10 cellular contexts compared by ENCODE assay signal in genomic region chr7:74033372-74034311, GRCh38. TPM values are rescaled to one million over a fixed set of nuclear protein-coding genes. Genes with fewer than 3 reads are reported as not detected.
DNase-seq lines count a peak whose midpoint lies in the region; ATAC-seq and TF ChIP-seq lines count a peak whose summit lies in the region.
"Had no signal": no experiment of that assay in that cellular context is flagged by ENCODE, and none has a peak within 500 bp of the region (broad histone marks: within the 10 kb centered on the region; RNA-seq: fewer than 3 reads in every experiment).

No MANE protein-coding gene starts in this region.

- ATAC-seq in gastroesophageal sphincter (peak; percentile 55), HG02981 (IDR thresholded peaks at IDR 0.05; ENCODE audit: unreplicated experiment) (no peak), HG02840 (IDR thresholded peaks at IDR 0.05; ENCODE audit: low FRiP score, unreplicated experiment) (no peak)
- no peak for ATAC-seq in stimulated activated memory B cell treated with anti-CD40 and anti-IgM and Interleukin-4, amounts not matched to agents 10 μg/mL and 1 μg/mL and 100 μg/mL, for 72 hours

- H3K9me3 ChIP-seq in adrenal gland (replicated peaks in 1 of 3) (no peaks in the 10 kb centered on the region), gastroesophageal sphincter (no peaks in the 10 kb centered on the region)

- H3K4me1 ChIP-seq in adrenal gland (replicated peaks in 1 of 2) (peaks cover 0 to 23% of the 10 kb centered on the region in 2 donors), gastroesophageal sphincter (peaks cover 0 to 99% (median 31%) of the 10 kb centered on the region in 3 donors)

- H3K4me3 Mint-ChIP-seq in nephron (peak overlapping the region in 1 of 3 experiments; percentile 48), type B pancreatic cell (peak overlapping the region; percentile 44)
- no peak overlapping the region for H3K4me3 Mint-ChIP-seq in stimulated activated memory B cell treated with anti-CD40 and anti-IgM and Interleukin-4, amounts not matched to agents 10 μg/mL and 1 μg/mL and 100 μg/mL, for 72 hours
- H3K4me3 Mint-ChIP-seq: activated naive CD4-positive, alpha-beta T cell treated with anti-CD3 and anti-CD28 coated beads for 36 hours had no signal

- no peaks in the 10 kb centered on the region for H3K36me3 ChIP-seq in adrenal gland (replicated peaks in 1 of 2)
- H3K36me3 ChIP-seq in gastroesophageal sphincter, result peaks cover 0 to 59% of the 10 kb centered on the region in 2 donors

- no peak overlapping the region for H3K4me3 ChIP-seq in adrenal gland
- peak overlapping the region in 1 of 2 donors; percentile 70 for H3K4me3 ChIP-seq in gastroesophageal sphincter

- intact Hi-C loops in adrenal gland (cut with DNase I), result no loop called here

- TF ChIP-seq CTCF in adrenal gland (IDR thresholded peaks at IDR 0.05) (no peak), gastroesophageal sphincter (IDR thresholded peaks at IDR 0.05) (no peak), nephron (IDR thresholded peaks at IDR 0.05; ENCODE audit: unreplicated experiment in 3 of 3) (no peak), type B pancreatic cell (conservative IDR thresholded peaks at IDR 0.05) (no peak)

- H3K27ac Mint-ChIP-seq in nephron, result peak overlapping the region in 2 of 3 experiments; percentile 53 to 80
- H3K27ac Mint-ChIP-seq in type B pancreatic cell, result no peak overlapping the region
- no peak overlapping the region for H3K27ac Mint-ChIP-seq in stimulated activated memory B cell treated with anti-CD40 and anti-IgM and Interleukin-4, amounts not matched to agents 10 μg/mL and 1 μg/mL and 100 μg/mL, for 72 hours
- H3K27ac Mint-ChIP-seq: activated naive CD4-positive, alpha-beta T cell treated with anti-CD3 and anti-CD28 coated beads for 36 hours had no signal

- no peaks in the 10 kb centered on the region for H3K27me3 ChIP-seq in adrenal gland
- H3K27me3 ChIP-seq in gastroesophageal sphincter, result no peaks in the 10 kb centered on the region

- no peak for TF ChIP-seq EP300 in gastroesophageal sphincter (IDR thresholded peaks at IDR 0.05)

- DNase-seq in adrenal gland (peak in 4 of 7 donors; percentile 8 to 77 (median 51)), type B pancreatic cell (ENCODE audit: extremely low spot score, unreplicated experiment) (no peak)
- DNase-seq: activated naive CD4-positive, alpha-beta T cell treated with anti-CD3 and anti-CD28 coated beads for 36 hours; foreskin melanocyte; NCI-H2029 had no signal

- no peaks in the 10 kb centered on the region for H3K36me3 Mint-ChIP-seq in nephron (ENCODE audit: low read depth)
- H3K36me3 Mint-ChIP-seq in type B pancreatic cell, result no peaks in the 10 kb centered on the region
- H3K36me3 Mint-ChIP-seq in stimulated activated memory B cell treated with anti-CD40 and anti-IgM and Interleukin-4, amounts not matched to agents 10 μg/mL and 1 μg/mL and 100 μg/mL, for 72 hours, result no peaks in the 10 kb centered on the region

- H3K9me3 Mint-ChIP-seq in nephron (no peaks in the 10 kb centered on the region), type B pancreatic cell (no peaks in the 10 kb centered on the region)
- H3K9me3 Mint-ChIP-seq in stimulated activated memory B cell treated with anti-CD40 and anti-IgM and Interleukin-4, amounts not matched to agents 10 μg/mL and 1 μg/mL and 100 μg/mL, for 72 hours, result no peaks in the 10 kb centered on the region
- H3K9me3 Mint-ChIP-seq: activated naive CD4-positive, alpha-beta T cell treated with anti-CD3 and anti-CD28 coated beads for 36 hours had no signal

- WGBS in adrenal gland, 4 donors, result 59 to 73% (median 62%) methylated on average over 18 to 37 of the region's 37 CpGs
- 23 to 39% methylated on average over 6 to 14 of the region's 37 CpGs for WGBS in gastroesophageal sphincter (ENCODE audit: low coverage in 1 of 2), 2 donors

- H3K27me3 Mint-ChIP-seq in nephron (ENCODE audit: low read depth) (no peaks in the 10 kb centered on the region), type B pancreatic cell (peaks cover 9% of the 10 kb centered on the region)
- H3K27me3 Mint-ChIP-seq in stimulated activated memory B cell treated with anti-CD40 and anti-IgM and Interleukin-4, amounts not matched to agents 10 μg/mL and 1 μg/mL and 100 μg/mL, for 72 hours, result peaks cover 54% of the 10 kb centered on the region

- H3K27ac ChIP-seq in adrenal gland, result peak overlapping the region in 3 of 5 donors; percentile 60 to 87 (median 78)
- H3K27ac ChIP-seq in gastroesophageal sphincter, result peak overlapping the region; percentile 15 to 89 (median 88)

- TF ChIP-seq POLR2A in adrenal gland (IDR thresholded peaks at IDR 0.05), result no peak
- no peak for TF ChIP-seq POLR2A in gastroesophageal sphincter (IDR thresholded peaks at IDR 0.05)

- H3K4me1 Mint-ChIP-seq in nephron, result peaks cover 53% of the 10 kb centered on the region
- peaks cover 38% of the 10 kb centered on the region for H3K4me1 Mint-ChIP-seq in type B pancreatic cell (ENCODE audit: unreplicated experiment)
- H3K4me1 Mint-ChIP-seq in stimulated activated memory B cell treated with anti-CD40 and anti-IgM and Interleukin-4, amounts not matched to agents 10 μg/mL and 1 μg/mL and 100 μg/mL, for 72 hours, result peaks cover 8% of the 10 kb centered on the region

RNA-seq across cellular contexts. Expression of gene ELN, which starts 5.7 kb away (rescaled TPM):
- 10 to 100 TPM in 6 of 8 donors, 1 to 10 TPM in 2; 7.0 to 25.6 (median 14.6) TPM for total RNA-seq in adrenal gland
- polyA plus RNA-seq in adrenal gland, result 100 to 1,000 TPM in 1 of 3 donors, 10 to 100 TPM in 1, 1 to 10 TPM in 1; 4.6 to 107 (median 33.4) TPM
- total RNA-seq in gastroesophageal sphincter, result 100 to 1,000 TPM; 316 to 703 (median 441) TPM
- total RNA-seq in type B pancreatic cell (ENCODE audit: low replicate concordance), result 8.8 TPM in 1 of 2 replicates, not detected in the other

RNA-seq across cellular contexts. Expression of gene LIMK1, which starts 50.0 kb away (rescaled TPM):
- 10 to 100 TPM; 17.7 to 32.1 (median 21.4) TPM for total RNA-seq in adrenal gland
- polyA plus RNA-seq in adrenal gland, result 10 to 100 TPM in 1 of 3 donors, 1 to 10 TPM in 2; 7.2 to 18.6 (median 8.9) TPM
- total RNA-seq in gastroesophageal sphincter, result 10 to 100 TPM in 3 of 4 donors, 1 to 10 TPM in 1; 7.2 to 20.6 (median 13.2) TPM
- 34.6 and 46.6 TPM in 2 replicates for total RNA-seq in type B pancreatic cell (ENCODE audit: low replicate concordance)

Comparison
In these comparisons a context has a peak if more than half of its experiments do, and no peak if none do; other contexts are left out.
1. H3K27ac Mint-ChIP-seq: peak in nephron (2 of 3); none in type B pancreatic cell (single experiment) and stimulated activated memory B cell treated with anti-CD40 and anti-IgM and Interleukin-4, amounts not matched to agents 10 μg/mL and 1 μg/mL and 100 μg/mL, for 72 hours (single experiment).
2. RNA of gene ELN, which starts 5.7 kb away (total RNA-seq): 316 to 703 TPM in gastroesophageal sphincter; 7.0 to 25.6 TPM in adrenal gland and 8.8 TPM in type B pancreatic cell; every median in the first group is over 10 times any median in the second.